1 cellular context compared by ENCODE assay signal in the genomic region with DNA sequence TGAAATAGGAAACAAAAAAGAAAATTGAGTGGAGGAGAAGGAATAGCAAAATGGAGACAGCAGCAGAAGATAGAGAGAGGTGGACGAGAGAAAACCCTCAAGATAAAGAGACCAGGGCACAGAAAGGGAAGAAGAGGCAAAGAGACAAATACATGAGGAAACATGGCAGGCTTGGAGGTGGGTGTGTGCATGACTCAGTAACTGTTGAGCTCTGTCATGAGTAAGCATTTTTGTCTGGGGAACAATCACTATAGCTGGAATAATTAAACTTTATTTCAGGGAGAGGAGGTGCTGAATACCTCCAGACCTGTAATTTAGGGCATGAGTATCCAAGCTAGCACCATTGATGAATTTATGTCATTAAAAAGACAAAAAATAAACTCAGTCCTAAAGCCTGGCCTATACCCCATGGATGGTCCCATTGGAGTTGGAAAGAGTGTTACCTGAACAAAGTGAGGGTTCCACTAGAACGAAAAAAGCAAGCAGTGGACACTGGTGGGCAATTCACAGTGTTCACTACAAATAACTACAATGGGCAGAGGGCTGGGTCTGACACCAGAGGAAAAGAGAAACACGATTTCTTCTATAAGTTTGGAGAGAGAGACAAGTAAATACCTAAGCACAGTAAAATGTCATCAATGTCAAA.
TF ChIP-seq lines count a peak whose summit lies in the region.

No MANE protein-coding gene starts in this region.

TF ChIP-seq in K562, 482 proteins besides CTCF, POLR2A, EP300 and RAD21 (continued from another document and continues in another):
- TF ChIP-seq, protein P1, sequence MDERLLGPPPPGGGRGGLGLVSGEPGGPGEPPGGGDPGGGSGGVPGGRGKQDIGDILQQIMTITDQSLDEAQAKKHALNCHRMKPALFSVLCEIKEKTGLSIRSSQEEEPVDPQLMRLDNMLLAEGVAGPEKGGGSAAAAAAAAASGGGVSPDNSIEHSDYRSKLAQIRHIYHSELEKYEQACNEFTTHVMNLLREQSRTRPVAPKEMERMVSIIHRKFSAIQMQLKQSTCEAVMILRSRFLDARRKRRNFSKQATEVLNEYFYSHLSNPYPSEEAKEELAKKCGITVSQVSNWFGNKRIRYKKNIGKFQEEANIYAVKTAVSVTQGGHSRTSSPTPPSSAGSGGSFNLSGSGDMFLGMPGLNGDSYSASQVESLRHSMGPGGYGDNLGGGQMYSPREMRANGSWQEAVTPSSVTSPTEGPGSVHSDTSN (CRISPR knock-in tag; IDR thresholded peaks at IDR 0.05; ENCODE audit: low read depth) = no peak
- TF ChIP-seq, protein P1 (tag; conservative IDR thresholded peaks at IDR 0.05; ENCODE audit: low read depth) = peak; percentile 60
- TF ChIP-seq U2AF1 (optimal IDR thresholded peaks at IDR 0.05; ENCODE audit: low read depth, low read length) = no peak
- TF ChIP-seq MYBL2 (IDR thresholded peaks at IDR 0.05; ENCODE audit: low read depth) = peak; percentile 53; the same call in 1 of the 2 replicates
- no peak for TF ChIP-seq MYBL2 (CRISPR knock-in tag; IDR thresholded peaks at IDR 0.05; ENCODE audit: borderline replicate concordance)
- TF ChIP-seq ZNF668 (CRISPR knock-in tag; IDR thresholded peaks at IDR 0.05) = no peak
- TF ChIP-seq ZNF785 (CRISPR knock-in tag; IDR thresholded peaks at IDR 0.05) = no peak
- TF ChIP-seq, protein P2, sequence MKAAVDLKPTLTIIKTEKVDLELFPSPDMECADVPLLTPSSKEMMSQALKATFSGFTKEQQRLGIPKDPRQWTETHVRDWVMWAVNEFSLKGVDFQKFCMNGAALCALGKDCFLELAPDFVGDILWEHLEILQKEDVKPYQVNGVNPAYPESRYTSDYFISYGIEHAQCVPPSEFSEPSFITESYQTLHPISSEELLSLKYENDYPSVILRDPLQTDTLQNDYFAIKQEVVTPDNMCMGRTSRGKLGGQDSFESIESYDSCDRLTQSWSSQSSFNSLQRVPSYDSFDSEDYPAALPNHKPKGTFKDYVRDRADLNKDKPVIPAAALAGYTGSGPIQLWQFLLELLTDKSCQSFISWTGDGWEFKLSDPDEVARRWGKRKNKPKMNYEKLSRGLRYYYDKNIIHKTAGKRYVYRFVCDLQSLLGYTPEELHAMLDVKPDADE (conservative IDR thresholded peaks at IDR 0.05; ENCODE audit: control insufficient read depth, low read depth, low read length) = no peak
- TF ChIP-seq, protein P3, sequence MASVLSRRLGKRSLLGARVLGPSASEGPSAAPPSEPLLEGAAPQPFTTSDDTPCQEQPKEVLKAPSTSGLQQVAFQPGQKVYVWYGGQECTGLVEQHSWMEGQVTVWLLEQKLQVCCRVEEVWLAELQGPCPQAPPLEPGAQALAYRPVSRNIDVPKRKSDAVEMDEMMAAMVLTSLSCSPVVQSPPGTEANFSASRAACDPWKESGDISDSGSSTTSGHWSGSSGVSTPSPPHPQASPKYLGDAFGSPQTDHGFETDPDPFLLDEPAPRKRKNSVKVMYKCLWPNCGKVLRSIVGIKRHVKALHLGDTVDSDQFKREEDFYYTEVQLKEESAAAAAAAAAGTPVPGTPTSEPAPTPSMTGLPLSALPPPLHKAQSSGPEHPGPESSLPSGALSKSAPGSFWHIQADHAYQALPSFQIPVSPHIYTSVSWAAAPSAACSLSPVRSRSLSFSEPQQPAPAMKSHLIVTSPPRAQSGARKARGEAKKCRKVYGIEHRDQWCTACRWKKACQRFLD (CRISPR knock-in tag; IDR thresholded peaks at IDR 0.05) = peak; percentile 35; the same call in 1 of the 2 replicates
- TF ChIP-seq ZC3H8 (IDR thresholded peaks at IDR 0.05) = no peak
- TF ChIP-seq, protein P4, sequence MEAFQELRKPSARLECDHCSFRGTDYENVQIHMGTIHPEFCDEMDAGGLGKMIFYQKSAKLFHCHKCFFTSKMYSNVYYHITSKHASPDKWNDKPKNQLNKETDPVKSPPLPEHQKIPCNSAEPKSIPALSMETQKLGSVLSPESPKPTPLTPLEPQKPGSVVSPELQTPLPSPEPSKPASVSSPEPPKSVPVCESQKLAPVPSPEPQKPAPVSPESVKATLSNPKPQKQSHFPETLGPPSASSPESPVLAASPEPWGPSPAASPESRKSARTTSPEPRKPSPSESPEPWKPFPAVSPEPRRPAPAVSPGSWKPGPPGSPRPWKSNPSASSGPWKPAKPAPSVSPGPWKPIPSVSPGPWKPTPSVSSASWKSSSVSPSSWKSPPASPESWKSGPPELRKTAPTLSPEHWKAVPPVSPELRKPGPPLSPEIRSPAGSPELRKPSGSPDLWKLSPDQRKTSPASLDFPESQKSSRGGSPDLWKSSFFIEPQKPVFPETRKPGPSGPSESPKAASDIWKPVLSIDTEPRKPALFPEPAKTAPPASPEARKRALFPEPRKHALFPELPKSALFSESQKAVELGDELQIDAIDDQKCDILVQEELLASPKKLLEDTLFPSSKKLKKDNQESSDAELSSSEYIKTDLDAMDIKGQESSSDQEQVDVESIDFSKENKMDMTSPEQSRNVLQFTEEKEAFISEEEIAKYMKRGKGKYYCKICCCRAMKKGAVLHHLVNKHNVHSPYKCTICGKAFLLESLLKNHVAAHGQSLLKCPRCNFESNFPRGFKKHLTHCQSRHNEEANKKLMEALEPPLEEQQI (IDR thresholded peaks at IDR 0.05) = peak; percentile 94
- TF ChIP-seq ZNF384 (IDR thresholded peaks at IDR 0.05; ENCODE audit: low read depth, low read length) = no peak
- no peak for TF ChIP-seq ZSCAN32 (CRISPR knock-in tag; IDR thresholded peaks at IDR 0.05)
- TF ChIP-seq HSF4 (CRISPR knock-in tag; IDR thresholded peaks at IDR 0.05; ENCODE audit: borderline replicate concordance) = no peak
- TF ChIP-seq FOXM1 (IDR thresholded peaks at IDR 0.05; ENCODE audit: low read depth) = peak; percentile 43; the same call in 1 of the 2 replicates
- no peak for TF ChIP-seq FOXM1 (CRISPR knock-in tag; IDR thresholded peaks at IDR 0.05; ENCODE audit: low read depth)
- TF ChIP-seq, protein P5, sequence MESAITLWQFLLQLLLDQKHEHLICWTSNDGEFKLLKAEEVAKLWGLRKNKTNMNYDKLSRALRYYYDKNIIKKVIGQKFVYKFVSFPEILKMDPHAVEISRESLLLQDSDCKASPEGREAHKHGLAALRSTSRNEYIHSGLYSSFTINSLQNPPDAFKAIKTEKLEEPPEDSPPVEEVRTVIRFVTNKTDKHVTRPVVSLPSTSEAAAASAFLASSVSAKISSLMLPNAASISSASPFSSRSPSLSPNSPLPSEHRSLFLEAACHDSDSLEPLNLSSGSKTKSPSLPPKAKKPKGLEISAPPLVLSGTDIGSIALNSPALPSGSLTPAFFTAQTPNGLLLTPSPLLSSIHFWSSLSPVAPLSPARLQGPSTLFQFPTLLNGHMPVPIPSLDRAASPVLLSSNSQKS (CRISPR knock-in tag; IDR thresholded peaks at IDR 0.05) = no peak
- TF ChIP-seq KLF10 (CRISPR knock-in tag; IDR thresholded peaks at IDR 0.05) = no peak
- TF ChIP-seq CBX3 (IDR thresholded peaks at IDR 0.05; ENCODE audit: borderline replicate concordance in 1 of 2, low read length in 2 of 2) = 0 out of 3 replicates have a peak, but pooled peaks of 1 of the 2 experiments have one; percentile 47
- no peak for TF ChIP-seq FOXA3 (CRISPR knock-in tag; conservative IDR thresholded peaks at IDR 0.05 in 1 of 2, IDR thresholded peaks at IDR 0.05 in 1 of 2)
- no peak for TF ChIP-seq NCOA4 (IDR thresholded peaks at IDR 0.05; ENCODE audit: partially characterized antibody)
- no peak for TF ChIP-seq JUNB (CRISPR knock-in tag; conservative IDR thresholded peaks at IDR 0.05)
- TF ChIP-seq NFRKB (IDR thresholded peaks at IDR 0.05; ENCODE audit: low read depth) = peak; percentile 81
- TF ChIP-seq POLR2AphosphoS2 (IDR thresholded peaks at IDR 0.05; ENCODE audit: low read length) = no peak
- TF ChIP-seq NFIC (IDR thresholded peaks at IDR 0.05) = no peak; the same call in 1 of the 2 replicates
- TF ChIP-seq HNRNPH1 (optimal IDR thresholded peaks at IDR 0.05; ENCODE audit: low read depth, low read length) = no peak
- peak; percentile 97 for TF ChIP-seq MAFF (IDR thresholded peaks at IDR 0.05; ENCODE audit: low read length)
- TF ChIP-seq MCM2 (IDR thresholded peaks at IDR 0.05; ENCODE audit: low read depth) = no peak
- TF ChIP-seq CBX8 (IDR thresholded peaks at IDR 0.05; ENCODE audit: borderline replicate concordance, extremely low read depth, low read depth, low read length, poor library complexity, severe bottlenecking) = no peak
- TF ChIP-seq, protein P6, sequence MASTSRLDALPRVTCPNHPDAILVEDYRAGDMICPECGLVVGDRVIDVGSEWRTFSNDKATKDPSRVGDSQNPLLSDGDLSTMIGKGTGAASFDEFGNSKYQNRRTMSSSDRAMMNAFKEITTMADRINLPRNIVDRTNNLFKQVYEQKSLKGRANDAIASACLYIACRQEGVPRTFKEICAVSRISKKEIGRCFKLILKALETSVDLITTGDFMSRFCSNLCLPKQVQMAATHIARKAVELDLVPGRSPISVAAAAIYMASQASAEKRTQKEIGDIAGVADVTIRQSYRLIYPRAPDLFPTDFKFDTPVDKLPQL (IDR thresholded peaks at IDR 0.05; ENCODE audit: extremely low read depth, insufficient read length) = no peak
- no peak for TF ChIP-seq SP2 (IDR thresholded peaks at IDR 0.05; ENCODE audit: extremely low read depth, low read depth, low read length, poor library complexity, severe bottlenecking)
- TF ChIP-seq LCOR (CRISPR knock-in tag; IDR thresholded peaks at IDR 0.05) = no peak
- no peak for TF ChIP-seq SNRNP70 (optimal IDR thresholded peaks at IDR 0.05; ENCODE audit: low read depth, low read length)
- no peak for TF ChIP-seq ZFX (CRISPR knock-in tag; IDR thresholded peaks at IDR 0.05)
- TF ChIP-seq, protein P7, sequence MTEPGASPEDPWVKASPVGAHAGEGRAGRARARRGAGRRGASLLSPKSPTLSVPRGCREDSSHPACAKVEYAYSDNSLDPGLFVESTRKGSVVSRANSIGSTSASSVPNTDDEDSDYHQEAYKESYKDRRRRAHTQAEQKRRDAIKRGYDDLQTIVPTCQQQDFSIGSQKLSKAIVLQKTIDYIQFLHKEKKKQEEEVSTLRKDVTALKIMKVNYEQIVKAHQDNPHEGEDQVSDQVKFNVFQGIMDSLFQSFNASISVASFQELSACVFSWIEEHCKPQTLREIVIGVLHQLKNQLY (CRISPR knock-in tag; conservative IDR thresholded peaks at IDR 0.05) = no peak
- TF ChIP-seq ZNF551 (CRISPR knock-in tag; IDR thresholded peaks at IDR 0.05) = no peak
- no peak for TF ChIP-seq ARID2 (IDR thresholded peaks at IDR 0.05)
- TF ChIP-seq MBD2 (IDR thresholded peaks at IDR 0.05; ENCODE audit: borderline replicate concordance, low read depth) = no peak
- TF ChIP-seq SIX5 (IDR thresholded peaks at IDR 0.05; ENCODE audit: borderline replicate concordance in 1 of 2, insufficient read depth in 1 of 2, low read depth in 1 of 2, low read length in 2 of 2) = no peak
- TF ChIP-seq EHMT2 (IDR thresholded peaks at IDR 0.05) = peak; percentile 95
- TF ChIP-seq, protein P8, sequence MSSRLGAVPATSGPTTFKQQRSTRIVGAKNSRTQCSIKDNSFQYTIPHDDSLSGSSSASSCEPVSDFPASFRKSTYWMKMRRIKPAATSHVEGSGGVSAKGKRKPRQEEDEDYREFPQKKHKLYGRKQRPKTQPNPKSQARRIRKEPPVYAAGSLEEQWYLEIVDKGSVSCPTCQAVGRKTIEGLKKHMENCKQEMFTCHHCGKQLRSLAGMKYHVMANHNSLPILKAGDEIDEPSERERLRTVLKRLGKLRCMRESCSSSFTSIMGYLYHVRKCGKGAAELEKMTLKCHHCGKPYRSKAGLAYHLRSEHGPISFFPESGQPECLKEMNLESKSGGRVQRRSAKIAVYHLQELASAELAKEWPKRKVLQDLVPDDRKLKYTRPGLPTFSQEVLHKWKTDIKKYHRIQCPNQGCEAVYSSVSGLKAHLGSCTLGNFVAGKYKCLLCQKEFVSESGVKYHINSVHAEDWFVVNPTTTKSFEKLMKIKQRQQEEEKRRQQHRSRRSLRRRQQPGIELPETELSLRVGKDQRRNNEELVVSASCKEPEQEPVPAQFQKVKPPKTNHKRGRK (tag; IDR thresholded peaks at IDR 0.05) = no peak
- TF ChIP-seq CEBPG (CRISPR knock-in tag; IDR thresholded peaks at IDR 0.05) = no peak
- TF ChIP-seq CEBPG (tag; conservative IDR thresholded peaks at IDR 0.05 in 1 of 2, IDR thresholded peaks at IDR 0.05 in 1 of 2) = no peak
- TF ChIP-seq SOX6 (IDR thresholded peaks at IDR 0.05) = peak; percentile 73
- no peak for TF ChIP-seq E2F3 (CRISPR knock-in tag; IDR thresholded peaks at IDR 0.05)
- no peak for TF ChIP-seq POLR2H (tag; IDR thresholded peaks at IDR 0.05; ENCODE audit: low read depth)
- no peak for TF ChIP-seq ZNF274 (IDR thresholded peaks at IDR 0.05; ENCODE audit: borderline replicate concordance, low read depth, low read length)
- TF ChIP-seq, protein P9, sequence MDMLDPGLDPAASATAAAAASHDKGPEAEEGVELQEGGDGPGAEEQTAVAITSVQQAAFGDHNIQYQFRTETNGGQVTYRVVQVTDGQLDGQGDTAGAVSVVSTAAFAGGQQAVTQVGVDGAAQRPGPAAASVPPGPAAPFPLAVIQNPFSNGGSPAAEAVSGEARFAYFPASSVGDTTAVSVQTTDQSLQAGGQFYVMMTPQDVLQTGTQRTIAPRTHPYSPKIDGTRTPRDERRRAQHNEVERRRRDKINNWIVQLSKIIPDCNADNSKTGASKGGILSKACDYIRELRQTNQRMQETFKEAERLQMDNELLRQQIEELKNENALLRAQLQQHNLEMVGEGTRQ (CRISPR knock-in tag; IDR thresholded peaks at IDR 0.05) = no peak
- no peak for TF ChIP-seq CHD2 (IDR thresholded peaks at IDR 0.05; ENCODE audit: low read depth, low read length)
- TF ChIP-seq NRF1 (conservative IDR thresholded peaks at IDR 0.05 in 1 of 2, IDR thresholded peaks at IDR 0.05 in 1 of 2) = no peak
- TF ChIP-seq, protein P10, sequence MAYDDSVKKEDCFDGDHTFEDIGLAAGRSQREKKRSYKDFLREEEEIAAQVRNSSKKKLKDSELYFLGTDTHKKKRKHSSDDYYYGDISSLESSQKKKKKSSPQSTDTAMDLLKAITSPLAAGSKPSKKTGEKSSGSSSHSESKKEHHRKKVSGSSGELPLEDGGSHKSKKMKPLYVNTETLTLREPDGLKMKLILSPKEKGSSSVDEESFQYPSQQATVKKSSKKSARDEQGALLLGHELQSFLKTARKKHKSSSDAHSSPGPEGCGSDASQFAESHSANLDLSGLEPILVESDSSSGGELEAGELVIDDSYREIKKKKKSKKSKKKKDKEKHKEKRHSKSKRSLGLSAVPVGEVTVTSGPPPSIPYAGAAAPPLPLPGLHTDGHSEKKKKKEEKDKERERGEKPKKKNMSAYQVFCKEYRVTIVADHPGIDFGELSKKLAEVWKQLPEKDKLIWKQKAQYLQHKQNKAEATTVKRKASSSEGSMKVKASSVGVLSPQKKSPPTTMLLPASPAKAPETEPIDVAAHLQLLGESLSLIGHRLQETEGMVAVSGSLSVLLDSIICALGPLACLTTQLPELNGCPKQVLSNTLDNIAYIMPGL (CRISPR knock-in tag; IDR thresholded peaks at IDR 0.05) = no peak
- no peak for TF ChIP-seq ZBED1 (IDR thresholded peaks at IDR 0.05)
- no peak for TF ChIP-seq ZNF324 (CRISPR knock-in tag; IDR thresholded peaks at IDR 0.05)
